8 cellular contexts compared by ENCODE assay signal in the genomic region with DNA sequence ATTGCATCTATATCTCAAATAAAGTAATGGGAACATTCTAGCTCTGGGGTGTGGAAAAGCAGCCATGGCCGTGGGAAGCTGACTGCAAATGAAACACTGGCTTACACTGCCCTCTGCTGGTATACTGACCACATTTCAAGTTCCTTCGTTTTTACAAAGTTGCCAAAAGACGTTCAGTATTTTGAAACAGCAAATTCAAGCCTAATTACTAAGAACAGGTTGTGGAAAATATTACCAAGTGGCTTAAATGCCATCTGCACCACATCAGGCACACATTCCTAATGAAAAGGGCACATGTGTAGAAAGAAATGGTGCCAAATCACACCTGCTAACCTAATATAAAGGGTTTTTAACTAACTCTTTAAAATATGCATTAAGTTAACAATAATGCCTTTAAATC.
DNase-seq lines count a peak whose midpoint lies in the region; ATAC-seq, FAIRE-seq and TF ChIP-seq lines count a peak whose summit lies in the region.

No MANE protein-coding gene starts in this region.

- peak; percentile 74 for ATAC-seq in lung (ENCODE audit: insufficient read depth, low FRiP score)
- ATAC-seq in HG03457 (IDR thresholded peaks at IDR 0.05; ENCODE audit: unreplicated experiment) = no peak

- H3K36me3 ChIP-seq in lung (ENCODE audit: control insufficient read depth in 2 of 2, insufficient read depth in 2 of 2, low read length in 2 of 2) = no peaks in the 10 kb centered on the region

- no peaks in the 10 kb centered on the region for H3K27me3 ChIP-seq in lung (ENCODE audit: control insufficient read depth, insufficient read depth)

- peak; percentile 79 for FAIRE-seq in TTC549 (lab: Jason Lieb, UNC)

- H3K27ac ChIP-seq in lung (ENCODE audit: low read depth in 1 of 2, low read length in 1 of 2) = no peak overlapping the region

- DNase-seq in activated T-cell treated with anti-CD3 and anti-CD28 coated beads for 24 hours (ENCODE audit: low read depth) (peak; percentile 33), NCI-H1092 treated with DMSO at 0.1 percent for 48 hours (lab: John Stamatoyannopoulos, UW) (peak; percentile 72), dermis microvascular lymphatic vessel endothelial cell (ENCODE audit: low read depth in 2 of 2) (peak; percentile 40 to 68), lung (ENCODE audit: low spot score) (peak; percentile 54)
- DNase-seq in activated T-cell treated with anti-CD3 and anti-CD28 coated beads, Interleukin-2, amount 50 U/mL, for 1 hour = no peak
- DNase-seq in stimulated activated CD8-positive, alpha-beta memory T cell treated with anti-CD3 and anti-CD28 coated beads, Interleukin-4, amount 100 ng/mL, for 48 hours = peak; percentile 50

- no peaks in the 10 kb centered on the region for H3K9me3 ChIP-seq in lung (ENCODE audit: control insufficient read depth in 2 of 2, insufficient read depth in 1 of 2, low read length in 1 of 2)

- TF ChIP-seq CTCF in lung (IDR thresholded peaks at IDR 0.05; ENCODE audit: control extremely low read depth, extremely low read depth) = peak; percentile 67

- no peaks in the 10 kb centered on the region for H3K4me1 ChIP-seq in lung (ENCODE audit: control insufficient read depth in 2 of 2, insufficient read depth in 2 of 2, low read length in 2 of 2)

- no peak overlapping the region for H3K4me3 ChIP-seq in lung

- WGBS in lung, 2 donors = 0% methylated on average over 3 of the region's 3 CpGs
